1 cellular context compared by ENCODE assay signal in the genomic region with DNA sequence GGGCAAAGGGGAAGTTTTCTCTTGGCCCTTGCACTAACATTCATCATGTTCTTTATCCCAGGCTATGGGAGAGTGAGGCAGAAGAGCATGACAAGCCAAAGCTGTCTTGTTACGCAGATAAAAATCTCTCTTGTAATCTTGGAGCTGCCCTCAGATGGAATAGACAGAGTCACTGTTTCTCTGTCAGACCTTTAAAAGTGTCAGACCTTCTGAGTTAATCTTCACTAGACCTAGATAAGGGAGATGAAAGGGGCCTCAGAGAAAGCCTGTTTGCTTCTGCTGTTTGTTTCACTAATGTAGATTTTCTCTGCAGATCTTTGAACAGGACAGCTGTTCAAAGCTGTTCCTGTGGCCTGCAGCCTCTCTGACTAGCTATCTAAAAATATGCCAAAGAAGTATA.
TF ChIP-seq lines count a peak whose summit lies in the region.

No MANE protein-coding gene starts in this region.

TF ChIP-seq in HepG2, 621 proteins besides CTCF, POLR2A, EP300 and RAD21 (continued from another document and continues in another):
- peak; percentile 73; the same call in 1 of the 2 replicates for TF ChIP-seq HMG20A (CRISPR knock-in tag; IDR thresholded peaks at IDR 0.05; ENCODE audit: borderline replicate concordance)
- TF ChIP-seq, protein P1, sequence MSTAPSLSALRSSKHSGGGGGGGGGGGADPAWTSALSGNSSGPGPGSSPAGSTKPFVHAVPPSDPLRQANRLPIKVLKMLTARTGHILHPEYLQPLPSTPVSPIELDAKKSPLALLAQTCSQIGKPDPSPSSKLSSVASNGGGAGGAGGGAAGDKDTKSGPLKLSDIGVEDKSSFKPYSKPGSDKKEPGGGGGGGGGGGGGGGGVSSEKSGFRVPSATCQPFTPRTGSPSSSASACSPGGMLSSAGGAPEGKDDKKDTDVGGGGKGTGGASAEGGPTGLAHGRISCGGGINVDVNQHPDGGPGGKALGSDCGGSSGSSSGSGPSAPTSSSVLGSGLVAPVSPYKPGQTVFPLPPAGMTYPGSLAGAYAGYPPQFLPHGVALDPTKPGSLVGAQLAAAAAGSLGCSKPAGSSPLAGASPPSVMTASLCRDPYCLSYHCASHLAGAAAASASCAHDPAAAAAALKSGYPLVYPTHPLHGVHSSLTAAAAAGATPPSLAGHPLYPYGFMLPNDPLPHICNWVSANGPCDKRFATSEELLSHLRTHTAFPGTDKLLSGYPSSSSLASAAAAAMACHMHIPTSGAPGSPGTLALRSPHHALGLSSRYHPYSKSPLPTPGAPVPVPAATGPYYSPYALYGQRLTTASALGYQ (CRISPR knock-in tag; IDR thresholded peaks at IDR 0.05) = peak; percentile 73; the same call in 1 of the 2 replicates
- TF ChIP-seq, protein P2, sequence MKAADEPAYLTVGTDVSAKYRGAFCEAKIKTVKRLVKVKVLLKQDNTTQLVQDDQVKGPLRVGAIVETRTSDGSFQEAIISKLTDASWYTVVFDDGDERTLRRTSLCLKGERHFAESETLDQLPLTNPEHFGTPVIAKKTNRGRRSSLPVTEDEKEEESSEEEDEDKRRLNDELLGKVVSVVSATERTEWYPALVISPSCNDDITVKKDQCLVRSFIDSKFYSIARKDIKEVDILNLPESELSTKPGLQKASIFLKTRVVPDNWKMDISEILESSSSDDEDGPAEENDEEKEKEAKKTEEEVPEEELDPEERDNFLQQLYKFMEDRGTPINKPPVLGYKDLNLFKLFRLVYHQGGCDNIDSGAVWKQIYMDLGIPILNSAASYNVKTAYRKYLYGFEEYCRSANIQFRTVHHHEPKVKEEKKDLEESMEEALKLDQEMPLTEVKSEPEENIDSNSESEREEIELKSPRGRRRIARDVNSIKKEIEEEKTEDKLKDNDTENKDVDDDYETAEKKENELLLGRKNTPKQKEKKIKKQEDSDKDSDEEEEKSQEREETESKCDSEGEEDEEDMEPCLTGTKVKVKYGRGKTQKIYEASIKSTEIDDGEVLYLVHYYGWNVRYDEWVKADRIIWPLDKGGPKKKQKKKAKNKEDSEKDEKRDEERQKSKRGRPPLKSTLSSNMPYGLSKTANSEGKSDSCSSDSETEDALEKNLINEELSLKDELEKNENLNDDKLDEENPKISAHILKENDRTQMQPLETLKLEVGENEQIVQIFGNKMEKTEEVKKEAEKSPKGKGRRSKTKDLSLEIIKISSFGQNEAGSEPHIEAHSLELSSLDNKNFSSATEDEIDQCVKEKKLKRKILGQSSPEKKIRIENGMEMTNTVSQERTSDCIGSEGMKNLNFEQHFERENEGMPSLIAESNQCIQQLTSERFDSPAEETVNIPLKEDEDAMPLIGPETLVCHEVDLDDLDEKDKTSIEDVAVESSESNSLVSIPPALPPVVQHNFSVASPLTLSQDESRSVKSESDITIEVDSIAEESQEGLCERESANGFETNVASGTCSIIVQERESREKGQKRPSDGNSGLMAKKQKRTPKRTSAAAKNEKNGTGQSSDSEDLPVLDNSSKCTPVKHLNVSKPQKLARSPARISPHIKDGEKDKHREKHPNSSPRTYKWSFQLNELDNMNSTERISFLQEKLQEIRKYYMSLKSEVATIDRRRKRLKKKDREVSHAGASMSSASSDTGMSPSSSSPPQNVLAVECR (CRISPR knock-in tag; IDR thresholded peaks at IDR 0.05; ENCODE audit: borderline replicate concordance) = 0 out of 2 replicates have a peak, but pooled peaks have one; percentile 10
- peak; percentile 82 for TF ChIP-seq ZMYM4 (CRISPR knock-in tag; IDR thresholded peaks at IDR 0.05)
- TF ChIP-seq, protein P3, sequence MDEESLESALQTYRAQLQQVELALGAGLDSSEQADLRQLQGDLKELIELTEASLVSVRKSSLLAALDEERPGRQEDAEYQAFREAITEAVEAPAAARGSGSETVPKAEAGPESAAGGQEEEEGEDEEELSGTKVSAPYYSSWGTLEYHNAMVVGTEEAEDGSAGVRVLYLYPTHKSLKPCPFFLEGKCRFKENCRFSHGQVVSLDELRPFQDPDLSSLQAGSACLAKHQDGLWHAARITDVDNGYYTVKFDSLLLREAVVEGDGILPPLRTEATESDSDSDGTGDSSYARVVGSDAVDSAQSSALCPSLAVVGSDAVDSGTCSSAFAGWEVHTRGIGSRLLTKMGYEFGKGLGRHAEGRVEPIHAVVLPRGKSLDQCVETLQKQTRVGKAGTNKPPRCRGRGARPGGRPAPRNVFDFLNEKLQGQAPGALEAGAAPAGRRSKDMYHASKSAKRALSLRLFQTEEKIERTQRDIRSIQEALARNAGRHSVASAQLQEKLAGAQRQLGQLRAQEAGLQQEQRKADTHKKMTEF (CRISPR knock-in tag; IDR thresholded peaks at IDR 0.05) = peak; percentile 52
- peak; percentile 68; the same call in 1 of the 2 replicates for TF ChIP-seq ZNF614 (CRISPR knock-in tag; IDR thresholded peaks at IDR 0.05; ENCODE audit: borderline replicate concordance)
- TF ChIP-seq SOX6 (IDR thresholded peaks at IDR 0.05) = no peak
- TF ChIP-seq SOX6 (CRISPR knock-in tag; IDR thresholded peaks at IDR 0.05) = peak; percentile 80
- TF ChIP-seq SMAD1 (CRISPR knock-in tag; IDR thresholded peaks at IDR 0.05; ENCODE audit: borderline replicate concordance, low read depth) = no peak
- peak; percentile 80 for TF ChIP-seq HNF4A (CRISPR knock-in tag; IDR thresholded peaks at IDR 0.05)
- TF ChIP-seq ZNF816 (CRISPR knock-in tag; IDR thresholded peaks at IDR 0.05; ENCODE audit: borderline replicate concordance) = no peak
- TF ChIP-seq HNF4G (IDR thresholded peaks at IDR 0.05; ENCODE audit: borderline replicate concordance, low read depth, low read length) = peak; percentile 35; the same call in 1 of the 2 replicates
- no peak for TF ChIP-seq HNF4G (CRISPR knock-in tag; IDR thresholded peaks at IDR 0.05; ENCODE audit: borderline replicate concordance, low read depth)
- no peak for TF ChIP-seq MZF1 (CRISPR knock-in tag; IDR thresholded peaks at IDR 0.05; ENCODE audit: borderline replicate concordance)
- 0 out of 2 replicates have a peak, but pooled peaks have one; percentile 34 for TF ChIP-seq ZNF792 (CRISPR knock-in tag; IDR thresholded peaks at IDR 0.05)
- no peak for TF ChIP-seq POLR2AphosphoS2 (IDR thresholded peaks at IDR 0.05; ENCODE audit: low read depth, low read length)
- no peak for TF ChIP-seq ZNF713 (CRISPR knock-in tag; IDR thresholded peaks at IDR 0.05)
- peak; percentile 75 for TF ChIP-seq TBX2 (CRISPR knock-in tag; IDR thresholded peaks at IDR 0.05; ENCODE audit: borderline replicate concordance)
- TF ChIP-seq FOXO1 (CRISPR knock-in tag; IDR thresholded peaks at IDR 0.05) = peak; percentile 64; the same call in 1 of the 2 replicates
- TF ChIP-seq, protein P4, sequence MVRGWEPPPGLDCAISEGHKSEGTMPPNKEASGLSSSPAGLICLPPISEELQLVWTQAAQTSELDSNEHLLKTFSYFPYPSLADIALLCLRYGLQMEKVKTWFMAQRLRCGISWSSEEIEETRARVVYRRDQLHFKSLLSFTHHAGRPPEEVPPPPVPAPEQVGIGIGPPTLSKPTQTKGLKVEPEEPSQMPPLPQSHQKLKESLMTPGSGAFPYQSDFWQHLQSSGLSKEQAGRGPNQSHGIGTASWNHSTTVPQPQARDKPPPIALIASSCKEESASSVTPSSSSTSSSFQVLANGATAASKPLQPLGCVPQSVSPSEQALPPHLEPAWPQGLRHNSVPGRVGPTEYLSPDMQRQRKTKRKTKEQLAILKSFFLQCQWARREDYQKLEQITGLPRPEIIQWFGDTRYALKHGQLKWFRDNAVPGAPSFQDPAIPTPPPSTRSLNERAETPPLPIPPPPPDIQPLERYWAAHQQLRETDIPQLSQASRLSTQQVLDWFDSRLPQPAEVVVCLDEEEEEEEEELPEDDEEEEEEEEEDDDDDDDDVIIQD (CRISPR knock-in tag; IDR thresholded peaks at IDR 0.05; ENCODE audit: low read depth) = peak; percentile 47; the same call in 1 of the 2 replicates
- TF ChIP-seq NR2F2 (IDR thresholded peaks at IDR 0.05; ENCODE audit: borderline replicate concordance, low read depth) = peak; percentile 69; the same call in 1 of the 2 replicates
- peak; percentile 88 for TF ChIP-seq NCOA2 (CRISPR knock-in tag; IDR thresholded peaks at IDR 0.05)
- TF ChIP-seq ZNF564 (CRISPR knock-in tag; IDR thresholded peaks at IDR 0.05) = no peak
- TF ChIP-seq HDAC1 (CRISPR knock-in tag; IDR thresholded peaks at IDR 0.05) = peak; percentile 61
- 0 out of 2 replicates have a peak, but pooled peaks have one; percentile 2 for TF ChIP-seq ZSCAN21 (CRISPR knock-in tag; IDR thresholded peaks at IDR 0.05; ENCODE audit: borderline replicate concordance)
- TF ChIP-seq ZEB1 (IDR thresholded peaks at IDR 0.05; ENCODE audit: insufficient replicate concordance, low read depth) = no peak
- peak; percentile 43; the same call in 1 of the 2 replicates for TF ChIP-seq POGZ (CRISPR knock-in tag; IDR thresholded peaks at IDR 0.05)
- TF ChIP-seq, protein P5, sequence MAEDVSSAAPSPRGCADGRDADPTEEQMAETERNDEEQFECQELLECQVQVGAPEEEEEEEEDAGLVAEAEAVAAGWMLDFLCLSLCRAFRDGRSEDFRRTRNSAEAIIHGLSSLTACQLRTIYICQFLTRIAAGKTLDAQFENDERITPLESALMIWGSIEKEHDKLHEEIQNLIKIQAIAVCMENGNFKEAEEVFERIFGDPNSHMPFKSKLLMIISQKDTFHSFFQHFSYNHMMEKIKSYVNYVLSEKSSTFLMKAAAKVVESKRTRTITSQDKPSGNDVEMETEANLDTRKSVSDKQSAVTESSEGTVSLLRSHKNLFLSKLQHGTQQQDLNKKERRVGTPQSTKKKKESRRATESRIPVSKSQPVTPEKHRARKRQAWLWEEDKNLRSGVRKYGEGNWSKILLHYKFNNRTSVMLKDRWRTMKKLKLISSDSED (CRISPR knock-in tag; IDR thresholded peaks at IDR 0.05) = no peak
- TF ChIP-seq, protein P6, sequence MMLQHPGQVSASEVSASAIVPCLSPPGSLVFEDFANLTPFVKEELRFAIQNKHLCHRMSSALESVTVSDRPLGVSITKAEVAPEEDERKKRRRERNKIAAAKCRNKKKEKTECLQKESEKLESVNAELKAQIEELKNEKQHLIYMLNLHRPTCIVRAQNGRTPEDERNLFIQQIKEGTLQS (CRISPR knock-in tag; IDR thresholded peaks at IDR 0.05) = no peak
- TF ChIP-seq PCBP1 (IDR thresholded peaks at IDR 0.05; ENCODE audit: borderline replicate concordance, low read depth, low read length) = no peak
- TF ChIP-seq, protein P7, sequence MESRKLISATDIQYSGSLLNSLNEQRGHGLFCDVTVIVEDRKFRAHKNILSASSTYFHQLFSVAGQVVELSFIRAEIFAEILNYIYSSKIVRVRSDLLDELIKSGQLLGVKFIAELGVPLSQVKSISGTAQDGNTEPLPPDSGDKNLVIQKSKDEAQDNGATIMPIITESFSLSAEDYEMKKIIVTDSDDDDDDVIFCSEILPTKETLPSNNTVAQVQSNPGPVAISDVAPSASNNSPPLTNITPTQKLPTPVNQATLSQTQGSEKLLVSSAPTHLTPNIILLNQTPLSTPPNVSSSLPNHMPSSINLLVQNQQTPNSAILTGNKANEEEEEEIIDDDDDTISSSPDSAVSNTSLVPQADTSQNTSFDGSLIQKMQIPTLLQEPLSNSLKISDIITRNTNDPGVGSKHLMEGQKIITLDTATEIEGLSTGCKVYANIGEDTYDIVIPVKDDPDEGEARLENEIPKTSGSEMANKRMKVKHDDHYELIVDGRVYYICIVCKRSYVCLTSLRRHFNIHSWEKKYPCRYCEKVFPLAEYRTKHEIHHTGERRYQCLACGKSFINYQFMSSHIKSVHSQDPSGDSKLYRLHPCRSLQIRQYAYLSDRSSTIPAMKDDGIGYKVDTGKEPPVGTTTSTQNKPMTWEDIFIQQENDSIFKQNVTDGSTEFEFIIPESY (CRISPR knock-in tag; IDR thresholded peaks at IDR 0.05) = no peak
- TF ChIP-seq GFI1 (CRISPR knock-in tag; IDR thresholded peaks at IDR 0.05; ENCODE audit: borderline replicate concordance) = peak; percentile 71
- TF ChIP-seq PHF8 (CRISPR knock-in tag; IDR thresholded peaks at IDR 0.05) = peak; percentile 38; the same call in 1 of the 2 replicates
- TF ChIP-seq HOXA3 (CRISPR knock-in tag; IDR thresholded peaks at IDR 0.05) = peak; percentile 37; the same call in 1 of the 2 replicates
- TF ChIP-seq, protein P8, sequence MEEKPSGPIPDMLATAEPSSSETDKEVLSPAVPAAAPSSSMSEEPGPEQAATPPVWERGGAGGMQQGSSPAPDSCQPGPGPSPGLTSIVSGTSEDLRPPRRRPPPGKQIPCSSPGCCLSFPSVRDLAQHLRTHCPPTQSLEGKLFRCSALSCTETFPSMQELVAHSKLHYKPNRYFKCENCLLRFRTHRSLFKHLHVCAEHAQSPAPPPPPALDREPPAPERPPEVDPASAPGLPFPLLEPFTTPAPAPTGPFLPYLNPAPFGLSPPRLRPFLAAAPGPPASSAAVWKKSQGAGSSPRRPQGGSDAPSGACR (CRISPR knock-in tag; IDR thresholded peaks at IDR 0.05) = 0 out of 2 replicates have a peak, but pooled peaks have one; percentile 23
- TF ChIP-seq NR2F6 (IDR thresholded peaks at IDR 0.05) = peak; percentile 72
- TF ChIP-seq NR2F6 (CRISPR knock-in tag; IDR thresholded peaks at IDR 0.05) = peak; percentile 16; the same call in 1 of the 2 replicates
- no peak for TF ChIP-seq ASH2L (IDR thresholded peaks at IDR 0.05; ENCODE audit: insufficient read length, low read depth, low read length)
- TF ChIP-seq, protein P9, sequence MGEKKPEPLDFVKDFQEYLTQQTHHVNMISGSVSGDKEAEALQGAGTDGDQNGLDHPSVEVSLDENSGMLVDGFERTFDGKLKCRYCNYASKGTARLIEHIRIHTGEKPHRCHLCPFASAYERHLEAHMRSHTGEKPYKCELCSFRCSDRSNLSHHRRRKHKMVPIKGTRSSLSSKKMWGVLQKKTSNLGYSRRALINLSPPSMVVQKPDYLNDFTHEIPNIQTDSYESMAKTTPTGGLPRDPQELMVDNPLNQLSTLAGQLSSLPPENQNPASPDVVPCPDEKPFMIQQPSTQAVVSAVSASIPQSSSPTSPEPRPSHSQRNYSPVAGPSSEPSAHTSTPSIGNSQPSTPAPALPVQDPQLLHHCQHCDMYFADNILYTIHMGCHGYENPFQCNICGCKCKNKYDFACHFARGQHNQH (CRISPR knock-in tag; IDR thresholded peaks at IDR 0.05) = 0 out of 2 replicates have a peak, but pooled peaks have one; percentile 44
- peak; percentile 54; the same call in 1 of the 2 replicates for TF ChIP-seq THAP11 (CRISPR knock-in tag; IDR thresholded peaks at IDR 0.05)
- TF ChIP-seq CC2D1A (CRISPR knock-in tag; IDR thresholded peaks at IDR 0.05) = no peak
- TF ChIP-seq, protein P10, sequence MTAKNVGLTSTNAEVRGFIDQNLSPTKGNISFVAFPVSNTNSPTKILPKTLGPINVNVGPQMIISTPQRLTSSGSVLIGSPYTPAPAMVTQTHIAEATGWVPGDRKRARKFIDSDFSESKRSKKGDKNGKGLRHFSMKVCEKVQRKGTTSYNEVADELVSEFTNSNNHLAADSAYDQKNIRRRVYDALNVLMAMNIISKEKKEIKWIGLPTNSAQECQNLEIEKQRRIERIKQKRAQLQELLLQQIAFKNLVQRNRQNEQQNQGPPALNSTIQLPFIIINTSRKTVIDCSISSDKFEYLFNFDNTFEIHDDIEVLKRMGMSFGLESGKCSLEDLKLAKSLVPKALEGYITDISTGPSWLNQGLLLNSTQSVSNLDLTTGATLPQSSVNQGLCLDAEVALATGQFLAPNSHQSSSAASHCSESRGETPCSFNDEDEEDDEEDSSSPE (CRISPR knock-in tag; IDR thresholded peaks at IDR 0.05) = no peak
- peak; percentile 59 for TF ChIP-seq MED1 (CRISPR knock-in tag; IDR thresholded peaks at IDR 0.05)
- peak; percentile 28; the same call in 1 of the 2 replicates for TF ChIP-seq TAF1 (CRISPR knock-in tag; IDR thresholded peaks at IDR 0.05)
- TF ChIP-seq STAG1 (CRISPR knock-in tag; IDR thresholded peaks at IDR 0.05) = 0 out of 2 replicates have a peak, but pooled peaks have one; percentile 15
- no peak for TF ChIP-seq ZNF10 (CRISPR knock-in tag; IDR thresholded peaks at IDR 0.05; ENCODE audit: borderline replicate concordance, low read depth)
- TF ChIP-seq SIN3A (IDR thresholded peaks at IDR 0.05; ENCODE audit: borderline replicate concordance, low read depth, low read length) = 0 out of 2 replicates have a peak, but pooled peaks have one; percentile 38
- TF ChIP-seq BRCA1 (CRISPR knock-in tag; IDR thresholded peaks at IDR 0.05) = 0 out of 2 replicates have a peak, but pooled peaks have one; percentile 31
- 0 out of 2 replicates have a peak, but pooled peaks have one; percentile 21 for TF ChIP-seq SRF (IDR thresholded peaks at IDR 0.05; ENCODE audit: low read depth, low read length)
